2 cellular contexts compared by ENCODE assay signal in genomic region chr2:172588931-172589330, GRCh38.
A peak's percentile ranks its signal among the peaks of the same experiment; 100 is the strongest.
TF ChIP-seq lines count a peak whose summit lies in the region.

No MANE protein-coding gene starts in this region.

TF ChIP-seq in IMR-90, 13 proteins besides CTCF, POLR2A, EP300 and RAD21:
- no peak for TF ChIP-seq MXI1 (IDR thresholded peaks at IDR 0.05; ENCODE audit: borderline replicate concordance, low read depth, low read length)
- TF ChIP-seq SMC3 (IDR thresholded peaks at IDR 0.05; ENCODE audit: low read depth, low read length), result no peak
- no peak for TF ChIP-seq USF2 (IDR thresholded peaks at IDR 0.05; ENCODE audit: low read depth, low read length)
- no peak for TF ChIP-seq RFX5 (IDR thresholded peaks at IDR 0.05; ENCODE audit: low read depth, low read length)

TF ChIP-seq in GM12878, 131 proteins besides CTCF, POLR2A, EP300 and RAD21:
- TF ChIP-seq ZNF274 (IDR thresholded peaks at IDR 0.05; ENCODE audit: insufficient read depth, insufficient read length), result no peak
- TF ChIP-seq SIN3A (IDR thresholded peaks at IDR 0.05; ENCODE audit: low read depth, low read length), result no peak
- no peak for TF ChIP-seq BHLHE40 (IDR thresholded peaks at IDR 0.05; ENCODE audit: borderline replicate concordance in 1 of 2, low read depth in 2 of 2, low read length in 1 of 2)
- no peak for TF ChIP-seq CEBPZ (IDR thresholded peaks at IDR 0.05; ENCODE audit: low read depth, low read length)
- TF ChIP-seq ZNF687 (IDR thresholded peaks at IDR 0.05), result peak; percentile 68; the same call in 1 of the 2 replicates
- no peak for TF ChIP-seq KLF5 (IDR thresholded peaks at IDR 0.05; ENCODE audit: partially characterized antibody)
- TF ChIP-seq MYC (IDR thresholded peaks at IDR 0.05; ENCODE audit: insufficient read depth, insufficient read length, insufficient replicate concordance, low read length, severe bottlenecking), result no peak
